9 cellular contexts compared by ENCODE assay signal in the genomic region with DNA sequence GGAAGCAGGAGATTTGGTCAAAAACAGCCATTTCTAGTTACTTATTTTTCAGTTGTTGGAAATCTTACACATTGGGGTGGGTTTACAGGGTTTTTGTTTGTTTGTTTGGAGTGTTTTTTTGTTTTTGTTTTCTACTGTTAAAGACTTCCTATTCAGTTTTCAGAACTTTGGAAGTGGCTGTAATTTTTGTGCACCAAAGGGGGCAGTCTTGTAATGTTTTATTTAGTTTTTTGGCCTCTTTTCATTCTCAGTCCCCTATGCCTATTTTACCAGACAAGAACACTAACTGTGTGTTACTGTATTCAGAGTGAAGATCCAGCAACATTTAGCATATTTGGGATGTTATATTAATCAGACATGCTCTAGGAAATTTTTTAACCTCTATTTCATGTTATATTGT. TPM values are rescaled to one million over a fixed set of nuclear protein-coding genes. Genes with fewer than 3 reads are reported as not detected.
DNase-seq lines count a peak whose midpoint lies in the region; ATAC-seq, FAIRE-seq and TF ChIP-seq lines count a peak whose summit lies in the region.
"Had no signal": no experiment of that assay in that cellular context is flagged by ENCODE, and none has a peak within 500 bp of the region (broad histone marks: within the 10 kb centered on the region; RNA-seq: fewer than 3 reads in every experiment).

No MANE protein-coding gene starts in this region.

- H3K36me3 ChIP-seq in Karpas-422 (ENCODE audit: insufficient read depth, low read length), result no peaks in the 10 kb centered on the region
- H3K36me3 ChIP-seq in brain microvascular endothelial cell (replicated peaks), result no peaks in the 10 kb centered on the region
- no peaks in the 10 kb centered on the region for H3K36me3 ChIP-seq in neural cell (ENCODE audit: insufficient read depth, low read length)
- H3K36me3 ChIP-seq in mucosa of descending colon (ENCODE audit: low read depth), result no peaks in the 10 kb centered on the region

- H3K9ac ChIP-seq in Karpas-422 (ENCODE audit: low read length), result no peak overlapping the region
- no peak overlapping the region for H3K9ac ChIP-seq in neural cell (ENCODE audit: low read length)

- in situ Hi-C loops in brain microvascular endothelial cell (cut with HindIII; ENCODE audit: low pct_ligation_motif_present, low sequenced_read_pairs), result no loop called here

- H3K27me3 ChIP-seq in Karpas-422 (ENCODE audit: low read length) (0 out of 2 replicates have a peak, but pooled peaks cover 5% of the 10 kb centered on the region), brain microvascular endothelial cell (replicated peaks) (peaks cover 19% of the 10 kb centered on the region), neural cell (ENCODE audit: insufficient read depth, low read depth, low read length) (no peaks in the 10 kb centered on the region)

- no peaks in the 10 kb centered on the region for H3K4me1 ChIP-seq in Karpas-422 (ENCODE audit: low read length)
- H3K4me1 ChIP-seq in mucosa of descending colon (ENCODE audit: low read depth), result no peaks in the 10 kb centered on the region

- TF ChIP-seq RAD21 in neural cell (conservative IDR thresholded peaks at IDR 0.05), result no peak

- no peak for ATAC-seq in mucosa of descending colon
- ATAC-seq in activated T-cell treated with anti-CD3 and anti-CD28 coated beads, Interleukin-2, amount 50 U/mL, for 72 hours (replicated peaks in 1 of 2), result no peak

- no peak for DNase-seq in D721Med (ENCODE audit: insufficient read length, low spot score)
- DNase-seq in Karpas-422, result peak; percentile 65
- no peak for DNase-seq in brain microvascular endothelial cell
- no peak for DNase-seq in mucosa of descending colon
- no peak for DNase-seq in hepatic stellate cell (ENCODE audit: low spot score)
- no peak for DNase-seq in activated T-cell treated with anti-CD3 and anti-CD28 coated beads, Interleukin-2, amount 50 U/mL, for 72 hours
- DNase-seq in stimulated activated CD4-positive, alpha-beta T cell treated with anti-CD3 and anti-CD28 coated beads, Interleukin-4, amount 100 ng/mL, for 4 hours, result no peak
- DNase-seq: activated CD4-positive, alpha-beta T cell treated with anti-CD3 and anti-CD28 coated beads, Interleukin-2, amount 50 U/mL, for 1 hour had no signal

- no peaks in the 10 kb centered on the region for H4K20me1 ChIP-seq in Karpas-422 (ENCODE audit: insufficient read depth, low read depth, low read length)
- H4K20me1 ChIP-seq in neural cell (ENCODE audit: insufficient read depth), result no peaks in the 10 kb centered on the region

- no peak overlapping the region for H3K27ac ChIP-seq in Karpas-422 (ENCODE audit: low read length)
- no peak overlapping the region for H3K27ac ChIP-seq in brain microvascular endothelial cell
- no peak overlapping the region for H3K27ac ChIP-seq in neural cell (ENCODE audit: low read length)

- H3K27me3 Mint-ChIP-seq in activated T-cell treated with anti-CD3 and anti-CD28 coated beads, Interleukin-2, amount 50 U/mL, for 72 hours (ENCODE audit: low read depth), result peaks cover 8% of the 10 kb centered on the region

- no peak overlapping the region for H3K4me3 Mint-ChIP-seq in activated T-cell treated with anti-CD3 and anti-CD28 coated beads, Interleukin-2, amount 50 U/mL, for 72 hours

- H3K9me3 Mint-ChIP-seq in activated T-cell treated with anti-CD3 and anti-CD28 coated beads, Interleukin-2, amount 50 U/mL, for 72 hours, result no peaks in the 10 kb centered on the region

- H3K4me3 ChIP-seq in Karpas-422 (ENCODE audit: low read length), result no peak overlapping the region
- H3K4me3 ChIP-seq in brain microvascular endothelial cell (ENCODE audit: low read depth, low read length), result no peak overlapping the region
- no peak overlapping the region for H3K4me3 ChIP-seq in neural cell (ENCODE audit: low read length)
- H3K4me3 ChIP-seq in mucosa of descending colon, result no peak overlapping the region

- H3K9me3 ChIP-seq in Karpas-422 (ENCODE audit: low read length) (no peaks in the 10 kb centered on the region), neural cell (ENCODE audit: low read length) (no peaks in the 10 kb centered on the region), mucosa of descending colon (no peaks in the 10 kb centered on the region)

- H3K79me2 ChIP-seq in Karpas-422 (ENCODE audit: low read length), result no peaks in the 10 kb centered on the region
- no peaks in the 10 kb centered on the region for H3K79me2 ChIP-seq in neural cell (replicated peaks; ENCODE audit: insufficient read depth, low read length)

- TF ChIP-seq CTCF in D721Med (IDR thresholded peaks at IDR 0.05; ENCODE audit: insufficient read depth, missing control alignments), result peak; percentile 44
- peak; percentile 32 for TF ChIP-seq CTCF in brain microvascular endothelial cell (IDR thresholded peaks at IDR 0.05; ENCODE audit: low read depth, low read length, missing control alignments)
- TF ChIP-seq CTCF in neural cell (IDR thresholded peaks at IDR 0.05; ENCODE audit: poor library complexity, severe bottlenecking), result peak; percentile 19
- TF ChIP-seq CTCF in mucosa of descending colon (IDR thresholded peaks at IDR 0.05), result no peak

- H3K9me2 ChIP-seq in Karpas-422 (replicated peaks; ENCODE audit: insufficient read depth, low read length), result no peaks in the 10 kb centered on the region
- H3K9me2 ChIP-seq in neural cell (ENCODE audit: insufficient read depth, low read length), result no peaks in the 10 kb centered on the region

- H3F3A ChIP-seq in neural cell (ENCODE audit: insufficient read depth, low read length, poor library complexity, severe bottlenecking), result no peaks in the 10 kb centered on the region

- no peaks in the 10 kb centered on the region for H3K36me3 Mint-ChIP-seq in activated T-cell treated with anti-CD3 and anti-CD28 coated beads, Interleukin-2, amount 50 U/mL, for 72 hours (ENCODE audit: insufficient read depth in 2 of 2)

- no peak overlapping the region for H2AFZ ChIP-seq in Karpas-422 (ENCODE audit: low read length)
- H2AFZ ChIP-seq in neural cell (ENCODE audit: low read depth, low read length), result no peak overlapping the region

- H3K4me1 Mint-ChIP-seq in activated T-cell treated with anti-CD3 and anti-CD28 coated beads, Interleukin-2, amount 50 U/mL, for 72 hours (ENCODE audit: low read depth), result no peaks in the 10 kb centered on the region

- no peak for TF ChIP-seq EP300 in neural cell (conservative IDR thresholded peaks at IDR 0.05; ENCODE audit: poor library complexity, severe bottlenecking)

- intact Hi-C loops in mucosa of descending colon (cut with DNase I, micrococcal nuclease), result no loop called here

- no peak overlapping the region for H3K27ac Mint-ChIP-seq in activated T-cell treated with anti-CD3 and anti-CD28 coated beads, Interleukin-2, amount 50 U/mL, for 72 hours

- H3K4me2 ChIP-seq in Karpas-422 (ENCODE audit: low read depth, low read length, poor library complexity, severe bottlenecking) (no peak overlapping the region), neural cell (ENCODE audit: low read length) (no peak overlapping the region)

- no peak for FAIRE-seq in D721Med (lab: Jason Lieb, UNC)

TF ChIP-seq in neural cell, 6 proteins besides CTCF, POLR2A, EP300 and RAD21 (continues in another document):
- TF ChIP-seq EZH2 (IDR thresholded peaks at IDR 0.05; ENCODE audit: borderline replicate concordance, insufficient read depth, low read length, poor library complexity, severe bottlenecking), result no peak
- TF ChIP-seq POLR2AphosphoS5 (IDR thresholded peaks at IDR 0.05), result no peak
- TF ChIP-seq MXI1 (conservative IDR thresholded peaks at IDR 0.05; ENCODE audit: poor library complexity, severe bottlenecking), result no peak
- TF ChIP-seq TAF1 (IDR thresholded peaks at IDR 0.05; ENCODE audit: low read depth), result no peak

RNA-seq across cellular contexts. Expression of gene TPPP3, which starts 20.6 kb away (rescaled TPM):
- not detected in 2 replicates for total RNA-seq in Karpas-422 (2014; rRNA removed; shearing (Covaris generic); ENCODE audit: low replicate concordance)
- polyA plus RNA-seq in neural cell, result 1.1 and 2.7 TPM in 2 replicates
- polyA minus RNA-seq in neural cell, result 1.0 and 1.5 TPM in 2 replicates
- 10 to 100 TPM in 1 of 3 donors, 1 to 10 TPM in 2; 3.8 to 23.8 (median 4.8) TPM for total RNA-seq in mucosa of descending colon
- under 1 TPM in 1 of 2 donors, not detected in 1; 0.16 TPM for total RNA-seq in activated T-cell treated with anti-CD3 and anti-CD28 coated beads, Interleukin-2, amount 50 U/mL, for 72 hours

RNA-seq across cellular contexts. Expression of gene ZDHHC1, which starts 43.6 kb away (rescaled TPM):
- total RNA-seq in Karpas-422 (2014; rRNA removed; shearing (Covaris generic); ENCODE audit: low replicate concordance), result 0.11 TPM in 1 of 2 replicates, not detected in the other
- polyA plus RNA-seq in neural cell, result 1.7 TPM in 1 of 2 replicates, not detected in the other
- 1.7 and 1.9 TPM in 2 replicates for polyA minus RNA-seq in neural cell
- 10 to 100 TPM in 1 of 3 donors, 1 to 10 TPM in 2; 9.2 to 12.3 (median 10.0) TPM for total RNA-seq in mucosa of descending colon
- 1 to 10 TPM; 1.9 to 2.1 TPM for total RNA-seq in activated T-cell treated with anti-CD3 and anti-CD28 coated beads, Interleukin-2, amount 50 U/mL, for 72 hours

RNA-seq across cellular contexts. Expression of gene LRRC36, which starts 46.0 kb away (rescaled TPM):
- total RNA-seq in Karpas-422 (2014; rRNA removed; shearing (Covaris generic); ENCODE audit: low replicate concordance), result not detected in 2 replicates
- polyA plus RNA-seq in neural cell, result 0.44 and 1.6 TPM in 2 replicates
- 0.69 and 0.97 TPM in 2 replicates for polyA minus RNA-seq in neural cell
- total RNA-seq in mucosa of descending colon, result 1 to 10 TPM in 1 of 3 donors, under 1 TPM in 1, not detected in 1; 0.90 to 1.5 TPM
- total RNA-seq in activated T-cell treated with anti-CD3 and anti-CD28 coated beads, Interleukin-2, amount 50 U/mL, for 72 hours, result 1 to 10 TPM; 3.1 to 4.4 TPM

RNA-seq across cellular contexts. Expression of gene KCTD19, which starts 46.1 kb away (rescaled TPM):
- total RNA-seq in Karpas-422 (2014; rRNA removed; shearing (Covaris generic); ENCODE audit: low replicate concordance), result not detected in 2 replicates
- 0.45 and 3.3 TPM in 2 replicates for polyA plus RNA-seq in neural cell
- polyA minus RNA-seq in neural cell, result 0.49 and 1.3 TPM in 2 replicates
- under 1 TPM in 1 of 3 donors, not detected in 2; 0.05 TPM for total RNA-seq in mucosa of descending colon
- 1 to 10 TPM; 7.9 to 8.5 TPM for total RNA-seq in activated T-cell treated with anti-CD3 and anti-CD28 coated beads, Interleukin-2, amount 50 U/mL, for 72 hours

RNA-seq across cellular contexts. Expression of gene HSD11B2, which starts 58.3 kb away (rescaled TPM):
- total RNA-seq in Karpas-422 (2014; rRNA removed; shearing (Covaris generic); ENCODE audit: low replicate concordance), result not detected in 2 replicates
- polyA plus RNA-seq in neural cell, result 0.24 and 2.8 TPM in 2 replicates
- not detected in 2 replicates for polyA minus RNA-seq in neural cell
- 100 to 1,000 TPM; 322 to 765 (median 646) TPM for total RNA-seq in mucosa of descending colon
- total RNA-seq in activated T-cell treated with anti-CD3 and anti-CD28 coated beads, Interleukin-2, amount 50 U/mL, for 72 hours, result 1 to 10 TPM in 1 of 2 donors, under 1 TPM in 1; 0.53 to 1.1 TPM
